11 cellular contexts compared by ENCODE assay signal in the genomic region with DNA sequence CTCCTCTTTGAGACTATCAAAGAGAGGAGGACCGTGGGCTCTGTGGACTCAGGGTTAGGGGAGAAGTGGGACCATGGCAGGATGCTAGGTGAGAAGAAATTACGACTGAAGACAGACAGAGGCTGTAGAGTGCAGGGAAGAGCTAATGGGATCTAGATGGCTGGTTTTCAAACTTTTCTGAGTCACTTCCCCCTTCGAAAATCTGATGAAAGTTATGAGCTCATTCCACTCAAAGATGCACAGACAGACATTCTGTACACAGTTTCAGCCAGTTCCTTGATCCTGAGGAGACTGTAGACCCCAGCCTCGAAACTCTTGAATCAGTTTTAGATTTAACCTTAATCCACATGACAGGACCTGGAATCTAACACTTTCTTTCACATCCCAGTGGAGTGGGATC. TPM values are rescaled to one million over a fixed set of nuclear protein-coding genes. Genes with fewer than 3 reads are reported as not detected.
A peak's percentile ranks its signal among the peaks of the same experiment; 100 is the strongest.
DNase-seq lines count a peak whose midpoint lies in the region; ATAC-seq and TF ChIP-seq lines count a peak whose summit lies in the region.
"Had no signal": no experiment of that assay in that cellular context is flagged by ENCODE, and none has a peak within 500 bp of the region (broad histone marks: within the 10 kb centered on the region; RNA-seq: fewer than 3 reads in every experiment).

No MANE protein-coding gene starts in this region.

- ATAC-seq in HG02642 (IDR thresholded peaks at IDR 0.05; ENCODE audit: poor library complexity, unreplicated experiment) (no peak), GM19395 (IDR thresholded peaks at IDR 0.05; ENCODE audit: unreplicated experiment) (no peak), HG03460 (IDR thresholded peaks at IDR 0.05; ENCODE audit: unreplicated experiment) (no peak)

- H3K4me3 ChIP-seq in breast epithelium, result no peak overlapping the region
- H3K4me3 ChIP-seq: esophagus squamous epithelium, right atrium auricular region had no signal

- CTCF ChIA-PET in MCF 10A (lab: Yijun Ruan, JAX), result interaction anchor here (1.1 kb wide), 1 partner anchor 10 kb away, joined by 3 read pairs; no protein-coding TSS in a partner anchor

- H3K36me3 Mint-ChIP-seq in MCF 10A (ENCODE audit: insufficient read depth, unreplicated experiment), result no peaks in the 10 kb centered on the region

- no peaks in the 10 kb centered on the region for H3K4me1 ChIP-seq in breast epithelium

- DNase-seq in MCF 10A (ENCODE audit: unreplicated experiment) (peak; percentile 8), breast epithelium (ENCODE audit: low spot score in 2 of 2) (no peak), SKM-1 treated with dmso at 0.1 percent for 144 hours (lab: John Stamatoyannopoulos, UW; ENCODE audit: unreplicated experiment) (peak; percentile 20), dermis blood vessel endothelial cell (peak; percentile 78), NK-92 (lab: John Stamatoyannopoulos, UW; ENCODE audit: unreplicated experiment) (no peak)
- DNase-seq: esophagus squamous epithelium, KG1 had no signal

- H3K27ac Mint-ChIP-seq in MCF 10A (ENCODE audit: low read depth, unreplicated experiment), result no peak overlapping the region

- BruUV-seq in MCF 10A (replicated peaks; lab: Mats Ljungman, UMichigan), result no TSS peak

- peaks cover 15% of the 10 kb centered on the region for H3K9me3 Mint-ChIP-seq in MCF 10A (ENCODE audit: unreplicated experiment)

- no peak for TF ChIP-seq POLR2A in breast epithelium (IDR thresholded peaks at IDR 0.05)

- POLR2A ChIA-PET in MCF 10A (lab: Yijun Ruan, JAX), result interaction anchor here (0.6 to 1.2 kb wide), 3 partner anchors 59 to 651 kb away, joined by 3 to 6 read pairs (median 5); no protein-coding TSS in a partner anchor

- no peak for TF ChIP-seq CTCF in MCF 10A (IDR thresholded peaks at IDR 0.05; ENCODE audit: unreplicated experiment)
- no peak for TF ChIP-seq CTCF in breast epithelium (IDR thresholded peaks at IDR 0.05)

- no peaks in the 10 kb centered on the region for H3K9me3 ChIP-seq in breast epithelium
- H3K9me3 ChIP-seq: esophagus squamous epithelium, right atrium auricular region had no signal

- no peaks in the 10 kb centered on the region for H3K36me3 ChIP-seq in breast epithelium
- H3K36me3 ChIP-seq: esophagus squamous epithelium, right atrium auricular region had no signal

- H3K27me3 ChIP-seq in breast epithelium, result no peaks in the 10 kb centered on the region
- H3K27me3 ChIP-seq: esophagus squamous epithelium, right atrium auricular region had no signal

- peaks cover 6% of the 10 kb centered on the region for H3K4me1 Mint-ChIP-seq in MCF 10A (ENCODE audit: insufficient read depth, unreplicated experiment)

- intact Hi-C loops in MCF 10A (cut with micrococcal nuclease), result no loop called here
- intact Hi-C loops in breast epithelium (cut with DNase I; ENCODE audit: low total_unique reads), result no loop called here

- H3K27ac ChIP-seq in breast epithelium, result no peak overlapping the region
- H3K27ac ChIP-seq: esophagus squamous epithelium, right atrium auricular region had no signal

- H3K27me3 Mint-ChIP-seq in MCF 10A (ENCODE audit: insufficient read depth, unreplicated experiment), result no peaks in the 10 kb centered on the region

- H3K4me3 Mint-ChIP-seq in MCF 10A (ENCODE audit: unreplicated experiment), result no peak overlapping the region

RNA-seq across cellular contexts. Expression of a gene that starts 40.7 kb away (rescaled TPM):
- total RNA-seq in MCF 10A (2022) (0.49 and 0.61 TPM in 2 replicates), breast epithelium (1 to 10 TPM; 1.6 to 6.9 (median 5.0) TPM), dermis blood vessel endothelial cell (0.19 and 1.2 TPM in 2 replicates)

Comparison
In these comparisons a context has a peak if more than half of its experiments do, and no peak if none do; other contexts are left out.
1. DNase-seq: peak in MCF 10A (single experiment), SKM-1 treated with dmso at 0.1 percent for 144 hours (single experiment) and dermis blood vessel endothelial cell (single experiment); none in breast epithelium (0 of 2) and NK-92 (single experiment).